2 cellular contexts compared by ENCODE assay signal in genomic region chr19:43504426-43505185, GRCh38.
TF ChIP-seq lines count a peak whose summit lies in the region.

TSS of gene PHLDB3 (minus strand) at chr19:43504746. CDS start at chr19:43504118, 628 bp downstream.

TF ChIP-seq in IMR-90, 13 proteins besides CTCF, POLR2A, EP300 and RAD21 (continued from another document):
- TF ChIP-seq MAZ (IDR thresholded peaks at IDR 0.05; ENCODE audit: borderline replicate concordance, low read depth, low read length) = peak; percentile 5; the same call in 1 of the 2 replicates
TF ChIP-seq in IMR-90: peak in this region for 1.

TF ChIP-seq in WTC11, 78 proteins besides CTCF, POLR2A, EP300 and RAD21 (continued from another document):
- 0 out of 2 replicates have a peak, but pooled peaks have one; percentile 24 for TF ChIP-seq FOXP4 (CRISPR knock-in tag; IDR thresholded peaks at IDR 0.05)
- TF ChIP-seq, protein P1, sequence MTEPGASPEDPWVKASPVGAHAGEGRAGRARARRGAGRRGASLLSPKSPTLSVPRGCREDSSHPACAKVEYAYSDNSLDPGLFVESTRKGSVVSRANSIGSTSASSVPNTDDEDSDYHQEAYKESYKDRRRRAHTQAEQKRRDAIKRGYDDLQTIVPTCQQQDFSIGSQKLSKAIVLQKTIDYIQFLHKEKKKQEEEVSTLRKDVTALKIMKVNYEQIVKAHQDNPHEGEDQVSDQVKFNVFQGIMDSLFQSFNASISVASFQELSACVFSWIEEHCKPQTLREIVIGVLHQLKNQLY (CRISPR knock-in tag; IDR thresholded peaks at IDR 0.05) = no peak
- TF ChIP-seq HMGXB4 (CRISPR knock-in tag; IDR thresholded peaks at IDR 0.05) = peak; percentile 65; the same call in 1 of the 2 replicates
- no peak for TF ChIP-seq ZNF671 (CRISPR knock-in tag; IDR thresholded peaks at IDR 0.05)
- TF ChIP-seq FOXK1 (CRISPR knock-in tag; IDR thresholded peaks at IDR 0.05) = 0 out of 2 replicates have a peak, but pooled peaks have one; percentile 40
TF ChIP-seq in WTC11: peak in this region for 3.
